ENCODE assay signal across 19 cellular contexts in genomic region chr7:113279256-113279655, GRCh38.
"Had no signal": no experiment of that assay in that cellular context is flagged by ENCODE, and none has a peak within 500 bp of the region (broad histone marks: within the 10 kb centered on the region; RNA-seq: fewer than 3 reads in every experiment).

No MANE protein-coding gene starts in this region.

- FAIRE-seq: endometrium, frontal cortex, islet of Langerhans, urothelium cell line had no signal

- H3K27ac ChIP-seq: heart left ventricle, neutrophil, skin epidermis had no signal

- H3K27me3 ChIP-seq: heart left ventricle, neutrophil had no signal

- DNase-seq: effector memory CD4-positive, alpha-beta T cell; heart left ventricle; hypothalamus; kidney glomerular epithelial cell; mesendoderm; naive B cell; nephron progenitor cell; posterior cingulate gyrus; stimulated activated CD4-positive, alpha-beta T cell treated with anti-CD3 and anti-CD28 coated beads, Interleukin-12 subunit alpha, Interleukin-12 subunit beta, amount 100 ng/mL, for 4 hours; stimulated activated naive CD4-positive, alpha-beta T cell treated with Interleukin-2 at 50 U/mL for 16 hours; trophoblast cell had no signal

- H3K9me3 ChIP-seq: neutrophil had no signal

- H3K4me3 ChIP-seq: heart left ventricle, skin epidermis had no signal

- H3K36me3 ChIP-seq: heart left ventricle, neutrophil had no signal

- ATAC-seq: esophagus mucosa, sciatic nerve had no signal
